In the genomic region with DNA sequence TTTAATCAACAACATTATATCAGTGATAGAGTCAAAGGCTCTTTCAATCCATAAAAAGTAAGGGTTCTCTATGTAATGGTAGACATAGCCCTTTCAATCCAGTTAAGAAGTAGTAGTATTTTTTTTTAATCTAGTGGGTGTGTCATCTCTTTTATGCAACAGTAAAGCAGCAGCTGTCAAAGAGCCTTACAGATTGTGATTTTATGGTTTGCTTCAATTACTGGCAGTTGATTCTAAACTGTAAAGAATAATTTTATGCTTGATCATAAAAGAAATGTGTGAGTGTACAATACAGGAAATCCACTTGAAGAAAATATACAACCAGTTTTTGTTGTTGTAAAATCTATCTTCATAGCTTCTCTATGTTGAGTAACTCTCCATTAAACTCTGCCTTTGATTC, we compare ENCODE assay signal across 23 cellular contexts.
"Had no signal": no experiment of that assay in that cellular context is flagged by ENCODE, and none has a peak within 500 bp of the region (broad histone marks: within the 10 kb centered on the region; RNA-seq: fewer than 3 reads in every experiment).

No MANE protein-coding gene starts in this region.

- DNase-seq: Kasumi-1, MM.1S, NCI-H1092 treated with DMSO at 0.1 percent for 48 hours, NCI-H1436, NCI-H1694, NCI-H187 treated with DMSO at 0.1 percent for 48 hours, NCI-H2029 treated with DMSO at 0.1 percent for 48 hours, NCI-H2171, NCI-H226, NCI-H446, NCI-H510A, NCI-H524 treated with DMSO at 0.1 percent for 48 hours, NCI-H774, SHP77, SK-N-SH, SW 1271, T-cell had no signal

- H3K9me3 ChIP-seq: SK-N-SH had no signal

- H3K27ac ChIP-seq: HL-60, KMS-11, RWPE1 had no signal

- H3K4me3 ChIP-seq: K562 had no signal

- FAIRE-seq: HTR-8/SVneo, K562 had no signal

- ATAC-seq: K562, Panc1, T-cell had no signal
